1 cellular context compared by ENCODE assay signal in the genomic region with DNA sequence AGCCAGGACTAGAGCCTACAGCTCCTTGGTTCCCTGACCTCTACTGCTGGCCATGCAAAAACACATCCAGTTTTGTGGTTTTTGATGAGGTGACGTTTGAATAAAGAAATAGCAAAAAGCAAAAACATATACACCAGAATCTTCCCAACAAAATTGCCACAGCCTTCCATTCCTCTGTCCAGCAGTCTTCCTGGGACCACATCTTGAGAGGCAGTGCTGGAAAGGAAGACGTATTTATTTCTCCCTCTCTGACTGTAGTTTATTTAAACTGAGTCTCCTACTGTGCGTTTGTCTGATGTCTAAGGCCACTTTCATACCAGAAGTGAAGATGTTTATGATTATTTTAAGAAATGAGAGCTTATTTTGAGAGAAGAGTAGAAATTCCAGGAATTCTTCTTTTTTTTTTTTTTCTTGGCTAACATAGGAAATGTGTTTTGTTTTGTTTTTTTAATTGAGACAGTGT.
TF ChIP-seq lines count a peak whose summit lies in the region.

No MANE protein-coding gene starts in this region.

TF ChIP-seq in endothelial cell of umbilical vein, 7 proteins besides CTCF, POLR2A, EP300 and RAD21 (continued from another document):
- no peak for TF ChIP-seq GATA2 (IDR thresholded peaks at IDR 0.05; ENCODE audit: insufficient read depth, insufficient read length, low read depth, low read length)
- no peak for TF ChIP-seq EZH2 (IDR thresholded peaks at IDR 0.05; ENCODE audit: borderline replicate concordance, low read depth, low read length, severe bottlenecking)
